Comparison of ENCODE assay signal across 1 cellular context in the genomic region with DNA sequence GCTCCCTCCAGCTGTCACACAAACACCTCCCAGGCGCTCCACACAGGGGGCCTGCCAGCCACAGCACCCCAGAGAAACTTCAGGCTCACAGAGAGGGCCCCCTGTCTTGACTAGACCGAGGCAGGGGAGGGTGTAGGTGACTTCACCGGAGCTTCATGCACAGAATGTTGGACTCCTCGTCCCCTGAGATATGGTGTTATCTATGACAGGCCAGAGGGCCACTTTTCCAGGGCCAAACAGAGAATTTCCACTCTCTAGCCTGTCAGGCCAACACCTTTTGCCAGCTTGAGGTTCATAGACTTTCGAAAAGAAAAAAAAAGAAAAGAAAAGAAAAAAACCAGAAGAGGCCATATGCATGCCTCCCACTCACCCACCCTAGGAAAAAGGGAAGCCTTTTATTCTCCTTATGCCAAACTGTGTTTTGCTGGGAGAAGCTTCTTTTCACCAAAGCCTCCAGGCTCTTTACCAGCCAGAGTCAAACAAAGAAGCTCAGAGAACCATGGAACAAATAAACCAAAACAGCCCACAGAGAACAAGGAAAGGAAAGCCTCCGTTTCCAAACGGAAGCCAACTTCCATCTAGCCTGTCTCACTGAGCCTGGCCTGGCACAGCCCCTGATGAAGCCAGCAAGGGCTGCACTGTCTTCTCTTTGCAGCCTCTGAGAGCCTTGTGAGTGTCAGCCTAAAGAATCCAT.
TF ChIP-seq lines count a peak whose summit lies in the region.

No MANE protein-coding gene starts in this region.

TF ChIP-seq in K562, 482 proteins besides CTCF, POLR2A, EP300 and RAD21 (continued from another document and continues in another):
- TF ChIP-seq, protein P1, sequence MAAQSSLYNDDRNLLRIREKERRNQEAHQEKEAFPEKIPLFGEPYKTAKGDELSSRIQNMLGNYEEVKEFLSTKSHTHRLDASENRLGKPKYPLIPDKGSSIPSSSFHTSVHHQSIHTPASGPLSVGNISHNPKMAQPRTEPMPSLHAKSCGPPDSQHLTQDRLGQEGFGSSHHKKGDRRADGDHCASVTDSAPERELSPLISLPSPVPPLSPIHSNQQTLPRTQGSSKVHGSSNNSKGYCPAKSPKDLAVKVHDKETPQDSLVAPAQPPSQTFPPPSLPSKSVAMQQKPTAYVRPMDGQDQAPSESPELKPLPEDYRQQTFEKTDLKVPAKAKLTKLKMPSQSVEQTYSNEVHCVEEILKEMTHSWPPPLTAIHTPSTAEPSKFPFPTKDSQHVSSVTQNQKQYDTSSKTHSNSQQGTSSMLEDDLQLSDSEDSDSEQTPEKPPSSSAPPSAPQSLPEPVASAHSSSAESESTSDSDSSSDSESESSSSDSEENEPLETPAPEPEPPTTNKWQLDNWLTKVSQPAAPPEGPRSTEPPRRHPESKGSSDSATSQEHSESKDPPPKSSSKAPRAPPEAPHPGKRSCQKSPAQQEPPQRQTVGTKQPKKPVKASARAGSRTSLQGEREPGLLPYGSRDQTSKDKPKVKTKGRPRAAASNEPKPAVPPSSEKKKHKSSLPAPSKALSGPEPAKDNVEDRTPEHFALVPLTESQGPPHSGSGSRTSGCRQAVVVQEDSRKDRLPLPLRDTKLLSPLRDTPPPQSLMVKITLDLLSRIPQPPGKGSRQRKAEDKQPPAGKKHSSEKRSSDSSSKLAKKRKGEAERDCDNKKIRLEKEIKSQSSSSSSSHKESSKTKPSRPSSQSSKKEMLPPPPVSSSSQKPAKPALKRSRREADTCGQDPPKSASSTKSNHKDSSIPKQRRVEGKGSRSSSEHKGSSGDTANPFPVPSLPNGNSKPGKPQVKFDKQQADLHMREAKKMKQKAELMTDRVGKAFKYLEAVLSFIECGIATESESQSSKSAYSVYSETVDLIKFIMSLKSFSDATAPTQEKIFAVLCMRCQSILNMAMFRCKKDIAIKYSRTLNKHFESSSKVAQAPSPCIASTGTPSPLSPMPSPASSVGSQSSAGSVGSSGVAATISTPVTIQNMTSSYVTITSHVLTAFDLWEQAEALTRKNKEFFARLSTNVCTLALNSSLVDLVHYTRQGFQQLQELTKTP (IDR thresholded peaks at IDR 0.05; ENCODE audit: low read depth in 1 of 2, partially characterized antibody in 2 of 2) = no peak
- TF ChIP-seq, protein P2, sequence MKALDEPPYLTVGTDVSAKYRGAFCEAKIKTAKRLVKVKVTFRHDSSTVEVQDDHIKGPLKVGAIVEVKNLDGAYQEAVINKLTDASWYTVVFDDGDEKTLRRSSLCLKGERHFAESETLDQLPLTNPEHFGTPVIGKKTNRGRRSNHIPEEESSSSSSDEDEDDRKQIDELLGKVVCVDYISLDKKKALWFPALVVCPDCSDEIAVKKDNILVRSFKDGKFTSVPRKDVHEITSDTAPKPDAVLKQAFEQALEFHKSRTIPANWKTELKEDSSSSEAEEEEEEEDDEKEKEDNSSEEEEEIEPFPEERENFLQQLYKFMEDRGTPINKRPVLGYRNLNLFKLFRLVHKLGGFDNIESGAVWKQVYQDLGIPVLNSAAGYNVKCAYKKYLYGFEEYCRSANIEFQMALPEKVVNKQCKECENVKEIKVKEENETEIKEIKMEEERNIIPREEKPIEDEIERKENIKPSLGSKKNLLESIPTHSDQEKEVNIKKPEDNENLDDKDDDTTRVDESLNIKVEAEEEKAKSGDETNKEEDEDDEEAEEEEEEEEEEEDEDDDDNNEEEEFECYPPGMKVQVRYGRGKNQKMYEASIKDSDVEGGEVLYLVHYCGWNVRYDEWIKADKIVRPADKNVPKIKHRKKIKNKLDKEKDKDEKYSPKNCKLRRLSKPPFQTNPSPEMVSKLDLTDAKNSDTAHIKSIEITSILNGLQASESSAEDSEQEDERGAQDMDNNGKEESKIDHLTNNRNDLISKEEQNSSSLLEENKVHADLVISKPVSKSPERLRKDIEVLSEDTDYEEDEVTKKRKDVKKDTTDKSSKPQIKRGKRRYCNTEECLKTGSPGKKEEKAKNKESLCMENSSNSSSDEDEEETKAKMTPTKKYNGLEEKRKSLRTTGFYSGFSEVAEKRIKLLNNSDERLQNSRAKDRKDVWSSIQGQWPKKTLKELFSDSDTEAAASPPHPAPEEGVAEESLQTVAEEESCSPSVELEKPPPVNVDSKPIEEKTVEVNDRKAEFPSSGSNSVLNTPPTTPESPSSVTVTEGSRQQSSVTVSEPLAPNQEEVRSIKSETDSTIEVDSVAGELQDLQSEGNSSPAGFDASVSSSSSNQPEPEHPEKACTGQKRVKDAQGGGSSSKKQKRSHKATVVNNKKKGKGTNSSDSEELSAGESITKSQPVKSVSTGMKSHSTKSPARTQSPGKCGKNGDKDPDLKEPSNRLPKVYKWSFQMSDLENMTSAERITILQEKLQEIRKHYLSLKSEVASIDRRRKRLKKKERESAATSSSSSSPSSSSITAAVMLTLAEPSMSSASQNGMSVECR (CRISPR knock-in tag; IDR thresholded peaks at IDR 0.05) = no peak
- TF ChIP-seq, protein P3, sequence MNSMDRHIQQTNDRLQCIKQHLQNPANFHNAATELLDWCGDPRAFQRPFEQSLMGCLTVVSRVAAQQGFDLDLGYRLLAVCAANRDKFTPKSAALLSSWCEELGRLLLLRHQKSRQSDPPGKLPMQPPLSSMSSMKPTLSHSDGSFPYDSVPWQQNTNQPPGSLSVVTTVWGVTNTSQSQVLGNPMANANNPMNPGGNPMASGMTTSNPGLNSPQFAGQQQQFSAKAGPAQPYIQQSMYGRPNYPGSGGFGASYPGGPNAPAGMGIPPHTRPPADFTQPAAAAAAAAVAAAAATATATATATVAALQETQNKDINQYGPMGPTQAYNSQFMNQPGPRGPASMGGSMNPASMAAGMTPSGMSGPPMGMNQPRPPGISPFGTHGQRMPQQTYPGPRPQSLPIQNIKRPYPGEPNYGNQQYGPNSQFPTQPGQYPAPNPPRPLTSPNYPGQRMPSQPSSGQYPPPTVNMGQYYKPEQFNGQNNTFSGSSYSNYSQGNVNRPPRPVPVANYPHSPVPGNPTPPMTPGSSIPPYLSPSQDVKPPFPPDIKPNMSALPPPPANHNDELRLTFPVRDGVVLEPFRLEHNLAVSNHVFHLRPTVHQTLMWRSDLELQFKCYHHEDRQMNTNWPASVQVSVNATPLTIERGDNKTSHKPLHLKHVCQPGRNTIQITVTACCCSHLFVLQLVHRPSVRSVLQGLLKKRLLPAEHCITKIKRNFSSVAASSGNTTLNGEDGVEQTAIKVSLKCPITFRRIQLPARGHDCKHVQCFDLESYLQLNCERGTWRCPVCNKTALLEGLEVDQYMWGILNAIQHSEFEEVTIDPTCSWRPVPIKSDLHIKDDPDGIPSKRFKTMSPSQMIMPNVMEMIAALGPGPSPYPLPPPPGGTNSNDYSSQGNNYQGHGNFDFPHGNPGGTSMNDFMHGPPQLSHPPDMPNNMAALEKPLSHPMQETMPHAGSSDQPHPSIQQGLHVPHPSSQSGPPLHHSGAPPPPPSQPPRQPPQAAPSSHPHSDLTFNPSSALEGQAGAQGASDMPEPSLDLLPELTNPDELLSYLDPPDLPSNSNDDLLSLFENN (IDR thresholded peaks at IDR 0.05; ENCODE audit: low read depth in 2 of 2, low read length in 2 of 2) = 0 out of 4 replicates have a peak, but pooled peaks of 1 of the 2 experiments have one; percentile 21
- TF ChIP-seq ATF7 (IDR thresholded peaks at IDR 0.05) (peak; percentile 65), ZBTB17 (CRISPR knock-in tag; IDR thresholded peaks at IDR 0.05) (no peak), SMARCE1 (IDR thresholded peaks at IDR 0.05) (peak; percentile 88), KLF16 (IDR thresholded peaks at IDR 0.05) (0 out of 2 replicates have a peak, but pooled peaks have one; percentile 68), ZNF253 (CRISPR knock-in tag; conservative IDR thresholded peaks at IDR 0.05) (no peak), ESRRB (CRISPR knock-in tag; IDR thresholded peaks at IDR 0.05; ENCODE audit: borderline replicate concordance) (no peak), GATA2 (CRISPR knock-in tag; IDR thresholded peaks at IDR 0.05) (peak; percentile 86), ILK (tag; IDR thresholded peaks at IDR 0.05; ENCODE audit: borderline replicate concordance, low read depth) (no peak), PHB (CRISPR knock-in tag; IDR thresholded peaks at IDR 0.05) (no peak), MTA3 (IDR thresholded peaks at IDR 0.05; ENCODE audit: borderline replicate concordance) (0 out of 2 replicates have a peak, but pooled peaks have one; percentile 27), SMARCA4 (IDR thresholded peaks at IDR 0.05) (peak; percentile 90)
- TF ChIP-seq, protein P4, sequence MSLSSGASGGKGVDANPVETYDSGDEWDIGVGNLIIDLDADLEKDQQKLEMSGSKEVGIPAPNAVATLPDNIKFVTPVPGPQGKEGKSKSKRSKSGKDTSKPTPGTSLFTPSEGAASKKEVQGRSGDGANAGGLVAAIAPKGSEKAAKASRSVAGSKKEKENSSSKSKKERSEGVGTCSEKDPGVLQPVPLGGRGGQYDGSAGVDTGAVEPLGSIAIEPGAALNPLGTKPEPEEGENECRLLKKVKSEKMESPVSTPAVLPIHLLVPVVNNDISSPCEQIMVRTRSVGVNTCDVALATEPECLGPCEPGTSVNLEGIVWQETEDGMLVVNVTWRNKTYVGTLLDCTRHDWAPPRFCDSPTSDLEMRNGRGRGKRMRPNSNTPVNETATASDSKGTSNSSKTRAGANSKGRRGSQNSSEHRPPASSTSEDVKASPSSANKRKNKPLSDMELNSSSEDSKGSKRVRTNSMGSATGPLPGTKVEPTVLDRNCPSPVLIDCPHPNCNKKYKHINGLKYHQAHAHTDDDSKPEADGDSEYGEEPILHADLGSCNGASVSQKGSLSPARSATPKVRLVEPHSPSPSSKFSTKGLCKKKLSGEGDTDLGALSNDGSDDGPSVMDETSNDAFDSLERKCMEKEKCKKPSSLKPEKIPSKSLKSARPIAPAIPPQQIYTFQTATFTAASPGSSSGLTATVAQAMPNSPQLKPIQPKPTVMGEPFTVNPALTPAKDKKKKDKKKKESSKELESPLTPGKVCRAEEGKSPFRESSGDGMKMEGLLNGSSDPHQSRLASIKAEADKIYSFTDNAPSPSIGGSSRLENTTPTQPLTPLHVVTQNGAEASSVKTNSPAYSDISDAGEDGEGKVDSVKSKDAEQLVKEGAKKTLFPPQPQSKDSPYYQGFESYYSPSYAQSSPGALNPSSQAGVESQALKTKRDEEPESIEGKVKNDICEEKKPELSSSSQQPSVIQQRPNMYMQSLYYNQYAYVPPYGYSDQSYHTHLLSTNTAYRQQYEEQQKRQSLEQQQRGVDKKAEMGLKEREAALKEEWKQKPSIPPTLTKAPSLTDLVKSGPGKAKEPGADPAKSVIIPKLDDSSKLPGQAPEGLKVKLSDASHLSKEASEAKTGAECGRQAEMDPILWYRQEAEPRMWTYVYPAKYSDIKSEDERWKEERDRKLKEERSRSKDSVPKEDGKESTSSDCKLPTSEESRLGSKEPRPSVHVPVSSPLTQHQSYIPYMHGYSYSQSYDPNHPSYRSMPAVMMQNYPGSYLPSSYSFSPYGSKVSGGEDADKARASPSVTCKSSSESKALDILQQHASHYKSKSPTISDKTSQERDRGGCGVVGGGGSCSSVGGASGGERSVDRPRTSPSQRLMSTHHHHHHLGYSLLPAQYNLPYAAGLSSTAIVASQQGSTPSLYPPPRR (CRISPR knock-in tag; IDR thresholded peaks at IDR 0.05; ENCODE audit: borderline replicate concordance) = no peak
- TF ChIP-seq, protein P5, sequence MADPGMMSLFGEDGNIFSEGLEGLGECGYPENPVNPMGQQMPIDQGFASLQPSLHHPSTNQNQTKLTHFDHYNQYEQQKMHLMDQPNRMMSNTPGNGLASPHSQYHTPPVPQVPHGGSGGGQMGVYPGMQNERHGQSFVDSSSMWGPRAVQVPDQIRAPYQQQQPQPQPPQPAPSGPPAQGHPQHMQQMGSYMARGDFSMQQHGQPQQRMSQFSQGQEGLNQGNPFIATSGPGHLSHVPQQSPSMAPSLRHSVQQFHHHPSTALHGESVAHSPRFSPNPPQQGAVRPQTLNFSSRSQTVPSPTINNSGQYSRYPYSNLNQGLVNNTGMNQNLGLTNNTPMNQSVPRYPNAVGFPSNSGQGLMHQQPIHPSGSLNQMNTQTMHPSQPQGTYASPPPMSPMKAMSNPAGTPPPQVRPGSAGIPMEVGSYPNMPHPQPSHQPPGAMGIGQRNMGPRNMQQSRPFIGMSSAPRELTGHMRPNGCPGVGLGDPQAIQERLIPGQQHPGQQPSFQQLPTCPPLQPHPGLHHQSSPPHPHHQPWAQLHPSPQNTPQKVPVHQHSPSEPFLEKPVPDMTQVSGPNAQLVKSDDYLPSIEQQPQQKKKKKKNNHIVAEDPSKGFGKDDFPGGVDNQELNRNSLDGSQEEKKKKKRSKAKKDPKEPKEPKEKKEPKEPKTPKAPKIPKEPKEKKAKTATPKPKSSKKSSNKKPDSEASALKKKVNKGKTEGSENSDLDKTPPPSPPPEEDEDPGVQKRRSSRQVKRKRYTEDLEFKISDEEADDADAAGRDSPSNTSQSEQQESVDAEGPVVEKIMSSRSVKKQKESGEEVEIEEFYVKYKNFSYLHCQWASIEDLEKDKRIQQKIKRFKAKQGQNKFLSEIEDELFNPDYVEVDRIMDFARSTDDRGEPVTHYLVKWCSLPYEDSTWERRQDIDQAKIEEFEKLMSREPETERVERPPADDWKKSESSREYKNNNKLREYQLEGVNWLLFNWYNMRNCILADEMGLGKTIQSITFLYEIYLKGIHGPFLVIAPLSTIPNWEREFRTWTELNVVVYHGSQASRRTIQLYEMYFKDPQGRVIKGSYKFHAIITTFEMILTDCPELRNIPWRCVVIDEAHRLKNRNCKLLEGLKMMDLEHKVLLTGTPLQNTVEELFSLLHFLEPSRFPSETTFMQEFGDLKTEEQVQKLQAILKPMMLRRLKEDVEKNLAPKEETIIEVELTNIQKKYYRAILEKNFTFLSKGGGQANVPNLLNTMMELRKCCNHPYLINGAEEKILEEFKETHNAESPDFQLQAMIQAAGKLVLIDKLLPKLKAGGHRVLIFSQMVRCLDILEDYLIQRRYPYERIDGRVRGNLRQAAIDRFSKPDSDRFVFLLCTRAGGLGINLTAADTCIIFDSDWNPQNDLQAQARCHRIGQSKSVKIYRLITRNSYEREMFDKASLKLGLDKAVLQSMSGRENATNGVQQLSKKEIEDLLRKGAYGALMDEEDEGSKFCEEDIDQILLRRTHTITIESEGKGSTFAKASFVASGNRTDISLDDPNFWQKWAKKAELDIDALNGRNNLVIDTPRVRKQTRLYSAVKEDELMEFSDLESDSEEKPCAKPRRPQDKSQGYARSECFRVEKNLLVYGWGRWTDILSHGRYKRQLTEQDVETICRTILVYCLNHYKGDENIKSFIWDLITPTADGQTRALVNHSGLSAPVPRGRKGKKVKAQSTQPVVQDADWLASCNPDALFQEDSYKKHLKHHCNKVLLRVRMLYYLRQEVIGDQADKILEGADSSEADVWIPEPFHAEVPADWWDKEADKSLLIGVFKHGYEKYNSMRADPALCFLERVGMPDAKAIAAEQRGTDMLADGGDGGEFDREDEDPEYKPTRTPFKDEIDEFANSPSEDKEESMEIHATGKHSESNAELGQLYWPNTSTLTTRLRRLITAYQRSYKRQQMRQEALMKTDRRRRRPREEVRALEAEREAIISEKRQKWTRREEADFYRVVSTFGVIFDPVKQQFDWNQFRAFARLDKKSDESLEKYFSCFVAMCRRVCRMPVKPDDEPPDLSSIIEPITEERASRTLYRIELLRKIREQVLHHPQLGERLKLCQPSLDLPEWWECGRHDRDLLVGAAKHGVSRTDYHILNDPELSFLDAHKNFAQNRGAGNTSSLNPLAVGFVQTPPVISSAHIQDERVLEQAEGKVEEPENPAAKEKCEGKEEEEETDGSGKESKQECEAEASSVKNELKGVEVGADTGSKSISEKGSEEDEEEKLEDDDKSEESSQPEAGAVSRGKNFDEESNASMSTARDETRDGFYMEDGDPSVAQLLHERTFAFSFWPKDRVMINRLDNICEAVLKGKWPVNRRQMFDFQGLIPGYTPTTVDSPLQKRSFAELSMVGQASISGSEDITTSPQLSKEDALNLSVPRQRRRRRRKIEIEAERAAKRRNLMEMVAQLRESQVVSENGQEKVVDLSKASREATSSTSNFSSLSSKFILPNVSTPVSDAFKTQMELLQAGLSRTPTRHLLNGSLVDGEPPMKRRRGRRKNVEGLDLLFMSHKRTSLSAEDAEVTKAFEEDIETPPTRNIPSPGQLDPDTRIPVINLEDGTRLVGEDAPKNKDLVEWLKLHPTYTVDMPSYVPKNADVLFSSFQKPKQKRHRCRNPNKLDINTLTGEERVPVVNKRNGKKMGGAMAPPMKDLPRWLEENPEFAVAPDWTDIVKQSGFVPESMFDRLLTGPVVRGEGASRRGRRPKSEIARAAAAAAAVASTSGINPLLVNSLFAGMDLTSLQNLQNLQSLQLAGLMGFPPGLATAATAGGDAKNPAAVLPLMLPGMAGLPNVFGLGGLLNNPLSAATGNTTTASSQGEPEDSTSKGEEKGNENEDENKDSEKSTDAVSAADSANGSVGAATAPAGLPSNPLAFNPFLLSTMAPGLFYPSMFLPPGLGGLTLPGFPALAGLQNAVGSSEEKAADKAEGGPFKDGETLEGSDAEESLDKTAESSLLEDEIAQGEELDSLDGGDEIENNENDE (IDR thresholded peaks at IDR 0.05; ENCODE audit: low read depth, low read length) = no peak
